ENCODE assay signal across 1 cellular context in the genomic region with DNA sequence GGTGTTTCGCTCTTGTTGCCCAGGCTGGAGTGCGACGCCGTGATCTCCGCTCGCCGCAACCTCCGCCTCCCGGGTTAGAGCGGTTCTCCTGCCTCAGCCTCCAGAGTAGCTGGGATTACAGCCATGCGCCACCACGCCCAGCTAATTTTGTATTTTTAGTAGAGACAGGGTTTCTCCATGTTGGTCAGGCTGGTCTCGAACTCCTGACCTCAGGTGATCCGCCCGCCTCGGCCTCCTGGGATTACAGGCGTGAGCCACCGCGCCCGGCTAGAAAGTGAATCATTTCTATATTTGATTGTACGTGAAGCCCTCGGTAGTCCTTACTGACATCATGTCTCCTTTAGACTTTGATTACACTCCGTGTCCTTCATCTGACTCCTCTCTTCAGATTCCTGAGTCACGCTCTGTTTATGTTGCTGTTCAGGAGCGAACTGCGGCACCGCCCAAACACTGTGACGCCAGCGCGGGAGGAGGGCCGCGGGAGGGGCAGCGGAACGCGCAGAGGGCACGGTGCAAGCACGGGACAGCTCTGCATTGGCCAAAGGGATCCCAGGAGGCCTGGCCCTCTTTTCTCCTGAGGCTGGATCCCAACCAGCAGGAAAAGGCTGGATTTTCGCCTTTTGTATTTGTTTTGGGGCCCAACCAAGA.
A peak's percentile ranks its signal among the peaks of the same experiment; 100 is the strongest.
TF ChIP-seq lines count a peak whose summit lies in the region.

No MANE protein-coding gene starts in this region.

TF ChIP-seq in H1, 55 proteins besides CTCF, POLR2A, EP300 and RAD21 (continued from another document):
- TF ChIP-seq TEAD4 (IDR thresholded peaks at IDR 0.05; ENCODE audit: low read depth, low read length) (0 out of 2 replicates have a peak, but pooled peaks have one; percentile 44), POLR2AphosphoS5 (IDR thresholded peaks at IDR 0.05; ENCODE audit: low read depth, low read length) (peak; percentile 86), CHD1 (IDR thresholded peaks at IDR 0.05; ENCODE audit: low read depth, low read length) (no peak), TAF7 (optimal IDR thresholded peaks at IDR 0.05; ENCODE audit: borderline replicate concordance, low read depth, low read length) (peak; percentile 47), BACH1 (IDR thresholded peaks at IDR 0.05; ENCODE audit: low read length) (peak; percentile 82), CREB1 (IDR thresholded peaks at IDR 0.05) (peak; percentile 84; the same call in 1 of the 2 replicates), TAF1 (IDR thresholded peaks at IDR 0.05; ENCODE audit: low read depth, low read length) (peak; percentile 79), FOSL1 (IDR thresholded peaks at IDR 0.05; ENCODE audit: insufficient read depth, low read depth, low read length) (no peak), ZNF274 (IDR thresholded peaks at IDR 0.05; ENCODE audit: borderline replicate concordance, extremely low read depth, low read length) (no peak)
- TF ChIP-seq, protein P1, sequence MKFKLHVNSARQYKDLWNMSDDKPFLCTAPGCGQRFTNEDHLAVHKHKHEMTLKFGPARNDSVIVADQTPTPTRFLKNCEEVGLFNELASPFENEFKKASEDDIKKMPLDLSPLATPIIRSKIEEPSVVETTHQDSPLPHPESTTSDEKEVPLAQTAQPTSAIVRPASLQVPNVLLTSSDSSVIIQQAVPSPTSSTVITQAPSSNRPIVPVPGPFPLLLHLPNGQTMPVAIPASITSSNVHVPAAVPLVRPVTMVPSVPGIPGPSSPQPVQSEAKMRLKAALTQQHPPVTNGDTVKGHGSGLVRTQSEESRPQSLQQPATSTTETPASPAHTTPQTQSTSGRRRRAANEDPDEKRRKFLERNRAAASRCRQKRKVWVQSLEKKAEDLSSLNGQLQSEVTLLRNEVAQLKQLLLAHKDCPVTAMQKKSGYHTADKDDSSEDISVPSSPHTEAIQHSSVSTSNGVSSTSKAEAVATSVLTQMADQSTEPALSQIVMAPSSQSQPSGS (IDR thresholded peaks at IDR 0.05; ENCODE audit: low read length): peak; percentile 47; the same call in 1 of the 2 replicates
- TF ChIP-seq, protein P2, sequence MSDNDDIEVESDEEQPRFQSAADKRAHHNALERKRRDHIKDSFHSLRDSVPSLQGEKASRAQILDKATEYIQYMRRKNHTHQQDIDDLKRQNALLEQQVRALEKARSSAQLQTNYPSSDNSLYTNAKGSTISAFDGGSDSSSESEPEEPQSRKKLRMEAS (IDR thresholded peaks at IDR 0.05): peak; percentile 64
- TF ChIP-seq, protein P3, sequence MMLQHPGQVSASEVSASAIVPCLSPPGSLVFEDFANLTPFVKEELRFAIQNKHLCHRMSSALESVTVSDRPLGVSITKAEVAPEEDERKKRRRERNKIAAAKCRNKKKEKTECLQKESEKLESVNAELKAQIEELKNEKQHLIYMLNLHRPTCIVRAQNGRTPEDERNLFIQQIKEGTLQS (IDR thresholded peaks at IDR 0.05; ENCODE audit: insufficient read depth, low read depth, low read length): no peak
TF ChIP-seq in H1: peak in this region for 11.
